ENCODE assay signal across 18 cellular contexts in genomic region chr21:26877015-26877414, GRCh38. TPM values are rescaled to one million over a fixed set of nuclear protein-coding genes. Genes with fewer than 3 reads are reported as not detected.
DNase-seq lines count a peak whose midpoint lies in the region; ATAC-seq, FAIRE-seq and TF ChIP-seq lines count a peak whose summit lies in the region.
"Had no signal": no experiment of that assay in that cellular context is flagged by ENCODE, and none has a peak within 500 bp of the region (broad histone marks: within the 10 kb centered on the region; RNA-seq: fewer than 3 reads in every experiment).

No MANE protein-coding gene starts in this region.

- intact Hi-C loops in OCI-LY7 (cut with micrococcal nuclease; ENCODE audit: unreplicated experiment) = no loop called here
- intact Hi-C loops in left colon (cut with DNase I, micrococcal nuclease) = no loop called here

- TF ChIP-seq EP300 in H1 (IDR thresholded peaks at IDR 0.05; ENCODE audit: borderline replicate concordance in 1 of 2, low read depth in 2 of 2, low read length in 2 of 2) = no peak

- no peaks in the 10 kb centered on the region for H3K79me2 ChIP-seq in OCI-LY7 (ENCODE audit: insufficient read depth, low read depth, low read length)
- no peaks in the 10 kb centered on the region for H3K79me2 ChIP-seq in H1 (ENCODE audit: control insufficient read depth in 1 of 2, insufficient read depth in 2 of 2, low read length in 2 of 2)

- H3K27me3 ChIP-seq in H1 (replicated peaks in 1 of 4; ENCODE audit: control insufficient read depth in 3 of 4, extremely low read depth in 1 of 4, insufficient read depth in 3 of 4, low read length in 3 of 4) = no peaks in the 10 kb centered on the region
- H3K27me3 ChIP-seq: SJSA1 had no signal

- POLR2A ChIA-PET in OCI-LY7 (lab: Charles Lee) = no interaction called here
- POLR2A ChIA-PET in H1 (lab: Charles Lee; ENCODE audit: partially characterized antibody) = no interaction called here

- H2AFZ ChIP-seq in OCI-LY7 (ENCODE audit: low read length) = no peak overlapping the region
- peak overlapping the region; percentile 51; the same call in 1 of the 2 replicates for H2AFZ ChIP-seq in H1 (ENCODE audit: low read length)

- H3K27ac ChIP-seq in OCI-LY7 (ENCODE audit: low read depth, low read length, poor library complexity, severe bottlenecking) (no peak overlapping the region), H1 (ENCODE audit: low read depth, low read length) (no peak overlapping the region)
- H3K27ac ChIP-seq: C4-2B, RWPE1, SJSA1 had no signal

- TF ChIP-seq POLR2A in GM12891 (IDR thresholded peaks at IDR 0.05; ENCODE audit: low read depth, low read length) (no peak), H1 (IDR thresholded peaks at IDR 0.05; ENCODE audit: control extremely low read depth in 1 of 2, low read depth in 2 of 2, low read length in 2 of 2) (no peak)

- no peak for TF ChIP-seq RAD21 in H1 (IDR thresholded peaks at IDR 0.05 in 1 of 2, conservative IDR thresholded peaks at IDR 0.05 in 1 of 2; ENCODE audit: low read depth in 2 of 2, low read length in 2 of 2)

- no peak overlapping the region for H2BK5ac ChIP-seq in H1 (ENCODE audit: low read depth, low read length)

- no peak for DNase-seq in GM12891 (ENCODE audit: insufficient read length, low spot score)
- peak; percentile 81 for DNase-seq in MV-4-11 (lab: John Stamatoyannopoulos, UW)
- DNase-seq in OCI-LY7 (ENCODE audit: low spot score) = peak; percentile 1
- DNase-seq in H1 (ENCODE audit: low read depth in 1 of 2, low spot score in 2 of 2) = no peak
- no peak for DNase-seq in left colon
- DNase-seq in COR-L47 (lab: John Stamatoyannopoulos, UW) = no peak
- no peak for DNase-seq in stimulated activated effector memory CD8-positive, alpha-beta T cell treated with anti-CD3 and anti-CD28 coated beads, Interleukin-12 subunit alpha, Interleukin-12 subunit beta, amount 100 ng/mL, for 72 hours (ENCODE audit: low spot score in 2 of 2)
- no peak for DNase-seq in activated T-cell treated with anti-CD3 and anti-CD28 coated beads, Interleukin-2, amount 50 U/mL, for 4 hours
- DNase-seq: NCI-H1048, NCI-H146, NCI-H2081 treated with DMSO at 0.1 percent for 48 hours, NCI-H2227 treated with DMSO at 0.1 percent for 48 hours, NCI-H524, PC-3 had no signal

- H3K4me2 ChIP-seq in OCI-LY7 (ENCODE audit: low read length) (no peak overlapping the region), H1 (ENCODE audit: insufficient read depth in 1 of 2, low read depth in 2 of 2, low read length in 2 of 2) (no peak overlapping the region)

- H3K23ac ChIP-seq in H1 (ENCODE audit: insufficient read length) = no peak overlapping the region

- TF ChIP-seq CTCF in OCI-LY7 (conservative IDR thresholded peaks at IDR 0.05; ENCODE audit: low read length) (no peak), H1 (IDR thresholded peaks at IDR 0.05; ENCODE audit: control extremely low read depth in 1 of 3, insufficient read depth in 1 of 3, low read depth in 1 of 3, low read length in 3 of 3) (no peak)

- no peak overlapping the region for H2AK5ac ChIP-seq in H1 (ENCODE audit: low read depth, low read length)

- H3K9me2 ChIP-seq in OCI-LY7 (ENCODE audit: insufficient read depth, low read length) = no peaks in the 10 kb centered on the region

- H3K4me1 Mint-ChIP-seq in stimulated activated effector memory CD8-positive, alpha-beta T cell treated with anti-CD3 and anti-CD28 coated beads, Interleukin-12 subunit alpha, Interleukin-12 subunit beta, amount 100 ng/mL, for 72 hours = no peaks in the 10 kb centered on the region
- no peaks in the 10 kb centered on the region for H3K4me1 Mint-ChIP-seq in activated T-cell treated with anti-CD3 and anti-CD28 coated beads, Interleukin-2, amount 50 U/mL, for 4 hours (ENCODE audit: low read depth)

- no peak overlapping the region for H3K18ac ChIP-seq in H1 (ENCODE audit: extremely low read depth, low read length)

- H3K4ac ChIP-seq in H1 (replicated peaks; ENCODE audit: insufficient read length, low read depth, low read length) = no peak overlapping the region

- no peak overlapping the region for H3K56ac ChIP-seq in H1 (replicated peaks; ENCODE audit: insufficient read length, low read depth, low read length)

- WGBS in H1 (ENCODE audit: extremely low coverage in 1 of 2, insufficient coverage in 1 of 2, insufficient read length in 1 of 2, insufficient replicate concordance in 2 of 2, low coverage in 1 of 2, low lambda C conversion rate in 2 of 2, missing lambda C conversion rate in 1 of 2), 2 experiments = 88% methylated on average over 6 of the region's 6 CpGs; no CpG with 5 or more reads in 1 of the 2 experiments

- H4K20me1 ChIP-seq in OCI-LY7 (ENCODE audit: insufficient read depth, low read length) (no peaks in the 10 kb centered on the region), H1 (replicated peaks in 1 of 2; ENCODE audit: control insufficient read depth in 1 of 2, insufficient read depth in 2 of 2, low read length in 2 of 2) (no peaks in the 10 kb centered on the region)

- no peak overlapping the region for H3K4me3 Mint-ChIP-seq in stimulated activated effector memory CD8-positive, alpha-beta T cell treated with anti-CD3 and anti-CD28 coated beads, Interleukin-12 subunit alpha, Interleukin-12 subunit beta, amount 100 ng/mL, for 72 hours
- no peak overlapping the region for H3K4me3 Mint-ChIP-seq in activated T-cell treated with anti-CD3 and anti-CD28 coated beads, Interleukin-2, amount 50 U/mL, for 4 hours

- H3K9me3 Mint-ChIP-seq in stimulated activated effector memory CD8-positive, alpha-beta T cell treated with anti-CD3 and anti-CD28 coated beads, Interleukin-12 subunit alpha, Interleukin-12 subunit beta, amount 100 ng/mL, for 72 hours = no peaks in the 10 kb centered on the region
- no peaks in the 10 kb centered on the region for H3K9me3 Mint-ChIP-seq in activated T-cell treated with anti-CD3 and anti-CD28 coated beads, Interleukin-2, amount 50 U/mL, for 4 hours

- no peak overlapping the region for H3K14ac ChIP-seq in H1 (ENCODE audit: insufficient read length)

- H3K4me1 ChIP-seq in OCI-LY7 (ENCODE audit: insufficient read depth, low read length, poor library complexity, severe bottlenecking) (no peaks in the 10 kb centered on the region), H1 (replicated peaks in 1 of 4; ENCODE audit: control insufficient read depth in 3 of 4, insufficient read depth in 4 of 4, low read length in 3 of 4) (no peaks in the 10 kb centered on the region)
- H3K4me1 ChIP-seq: HAP-1, SJSA1 had no signal

- H3K36me3 Mint-ChIP-seq in stimulated activated effector memory CD8-positive, alpha-beta T cell treated with anti-CD3 and anti-CD28 coated beads, Interleukin-12 subunit alpha, Interleukin-12 subunit beta, amount 100 ng/mL, for 72 hours = no peaks in the 10 kb centered on the region
- no peaks in the 10 kb centered on the region for H3K36me3 Mint-ChIP-seq in activated T-cell treated with anti-CD3 and anti-CD28 coated beads, Interleukin-2, amount 50 U/mL, for 4 hours (ENCODE audit: insufficient read depth)

- no peak overlapping the region for H3K27ac Mint-ChIP-seq in stimulated activated effector memory CD8-positive, alpha-beta T cell treated with anti-CD3 and anti-CD28 coated beads, Interleukin-12 subunit alpha, Interleukin-12 subunit beta, amount 100 ng/mL, for 72 hours

- H4K91ac ChIP-seq in H1 (replicated peaks; ENCODE audit: insufficient read length, low read length) = no peak overlapping the region

- no peak overlapping the region for H2BK15ac ChIP-seq in H1 (ENCODE audit: low read length)

- H2BK12ac ChIP-seq in H1 (ENCODE audit: low read depth, low read length) = no peak overlapping the region

- H3K9ac ChIP-seq in H1 (replicated peaks in 1 of 4; ENCODE audit: extremely low read depth in 1 of 4, low read depth in 3 of 4, low read length in 3 of 4) = no peak overlapping the region

- CTCF ChIA-PET in OCI-LY7 (lab: Charles Lee; ENCODE audit: unreplicated experiment) = no interaction called here
- CTCF ChIA-PET in H1 (lab: Charles Lee; ENCODE audit: partially characterized antibody) = no interaction called here

- H2BK20ac ChIP-seq in H1 (ENCODE audit: low read length) = no peak overlapping the region

- H3K23me2 ChIP-seq in H1 (ENCODE audit: low read depth, low read length) = no peaks in the 10 kb centered on the region

- no TSS peak for BruUV-seq in OCI-LY7 (replicated peaks; lab: Mats Ljungman, UMichigan)

- no peaks in the 10 kb centered on the region for H3K36me3 ChIP-seq in OCI-LY7 (ENCODE audit: insufficient read depth, low read length)
- H3K36me3 ChIP-seq in H1 (ENCODE audit: control insufficient read depth in 2 of 4, insufficient read depth in 4 of 4, low read length in 3 of 4) = peaks cover 0 to 2% (median 0%) of the 10 kb centered on the region in 4 experiments; a peak in 1 of 8 replicates
- H3K36me3 ChIP-seq: HAP-1, SJSA1 had no signal

- no peak overlapping the region for H2BK120ac ChIP-seq in H1 (replicated peaks; ENCODE audit: low read depth, low read length)

- H3K27me3 Mint-ChIP-seq in activated T-cell treated with anti-CD3 and anti-CD28 coated beads, Interleukin-2, amount 50 U/mL, for 4 hours (ENCODE audit: low read depth) = peaks cover under 1% of the 10 kb centered on the region

- no peaks in the 10 kb centered on the region for H3K79me1 ChIP-seq in H1 (ENCODE audit: low read depth, low read length)

- no peak for ATAC-seq in left colon
- no peak for ATAC-seq in stimulated activated effector memory CD8-positive, alpha-beta T cell treated with anti-CD3 and anti-CD28 coated beads, Interleukin-12 subunit alpha, Interleukin-12 subunit beta, amount 100 ng/mL, for 72 hours
- no peak for ATAC-seq in activated T-cell treated with anti-CD3 and anti-CD28 coated beads, Interleukin-2, amount 50 U/mL, for 4 hours
- ATAC-seq: PC-3 had no signal

- H4K5ac ChIP-seq in H1 (ENCODE audit: insufficient read length, low read depth, low read length) = no peak overlapping the region

- H3K9me3 ChIP-seq in OCI-LY7 (ENCODE audit: low read length) (no peaks in the 10 kb centered on the region), H1 (ENCODE audit: insufficient read depth in 2 of 2, low read depth in 1 of 2, low read length in 1 of 2) (peaks cover 3 to 8% of the 10 kb centered on the region in 2 experiments; a peak in 2 of 4 replicates)
- H3K9me3 ChIP-seq: HAP-1, SJSA1 had no signal

- no peak overlapping the region for H3K4me3 ChIP-seq in OCI-LY7 (ENCODE audit: low read depth, low read length, poor library complexity, severe bottlenecking)
- no peak overlapping the region for H3K4me3 ChIP-seq in H1 (ENCODE audit: extremely low read depth in 1 of 4, insufficient read depth in 2 of 4, low read depth in 3 of 4, low read length in 4 of 4)
- H3K4me3 ChIP-seq: HAP-1, SJSA1 had no signal

- FAIRE-seq in GM12891 (lab: Jason Lieb, UNC) = no peak
- FAIRE-seq in H1 (lab: Jason Lieb, UNC) = no peak

- no peak overlapping the region for H4K8ac ChIP-seq in H1 (ENCODE audit: extremely low read depth, insufficient read depth, low read length)

RNA-seq across cellular contexts. Expression of gene ADAMTS1, which starts 31.8 kb away (rescaled TPM):
- not detected for polyA plus RNA-seq in GM12891 (2012; ENCODE audit: low read depth, missing spikeins)
- not detected in 2 replicates for total RNA-seq in OCI-LY7 (2014; rRNA removed; shearing (Covaris generic))
- total RNA-seq in OCI-LY7 (2022) (not detected in 2 replicates), left colon (10 to 100 TPM; 12.6 to 20.6 TPM)
- 19.6 and 22.4 TPM in 2 replicates for total RNA-seq in H1 (2021; fragmentation: NEBNext Ultra II Directional; extraction: Animal tissue kit (Norgen Biotek cat#: 25700))
- polyA plus RNA-seq in H1 (2011; rRNA removed) = 10.7 and 14.1 TPM in 2 replicates
- polyA plus RNA-seq in H1 (2011; cell fraction: cytosol; rRNA removed) = 12.9 TPM
- polyA plus RNA-seq in H1 (2011; cell fraction: nucleus; rRNA removed) = 49.2 TPM
- 6.9 to 15.5 TPM (median 12.1 TPM) in 4 replicates for polyA plus RNA-seq in H1 (2012, experiment 1 of 2)
- 1.1 TPM for polyA plus RNA-seq in H1 (2012, experiment 2 of 2)
- polyA plus RNA-seq in H1 (2013, experiment 1 of 2) = 20.9 TPM
- 19.3 TPM for polyA plus RNA-seq in H1 (2013, experiment 2 of 2)
- polyA minus RNA-seq in H1 (2011; rRNA and poly(A)+ RNA removed) = 56.5 and 103 TPM in 2 replicates
- 41.5 TPM for polyA minus RNA-seq in H1 (2011; cell fraction: cytosol; rRNA and poly(A)+ RNA removed)
- polyA minus RNA-seq in H1 (2011; cell fraction: nucleus; rRNA and poly(A)+ RNA removed) = 67.2 TPM
- total RNA-seq in activated T-cell treated with anti-CD3 and anti-CD28 coated beads, Interleukin-2, amount 50 U/mL, for 4 hours = 1 to 10 TPM in 2 of 3 donors, under 1 TPM in 1; 0.38 to 1.1 (median 1.0) TPM

Comparison
In these comparisons a context has a peak if more than half of its experiments do, and no peak if none do; other contexts are left out.
1. DNase-seq: peak in MV-4-11 (single experiment) and OCI-LY7 (single experiment); none in GM12891 (single experiment), H1 (0 of 2), left colon (0 of 2), COR-L47 (single experiment), stimulated activated effector memory CD8-positive, alpha-beta T cell treated with anti-CD3 and anti-CD28 coated beads, Interleukin-12 subunit alpha, Interleukin-12 subunit beta, amount 100 ng/mL, for 72 hours (0 of 2) and activated T-cell treated with anti-CD3 and anti-CD28 coated beads, Interleukin-2, amount 50 U/mL, for 4 hours (single experiment).
2. RNA of gene ADAMTS1, which starts 31.8 kb away (total RNA-seq): 19.6 to 22.4 TPM in H1 and 12.6 to 20.6 TPM in left colon; 0.38 to 1.1 TPM in activated T-cell treated with anti-CD3 and anti-CD28 coated beads, Interleukin-2, amount 50 U/mL, for 4 hours and not detected in OCI-LY7; every median in the first group is over 4 times any median in the second.